Comparison of ENCODE assay signal across 1 cellular context in the genomic region with DNA sequence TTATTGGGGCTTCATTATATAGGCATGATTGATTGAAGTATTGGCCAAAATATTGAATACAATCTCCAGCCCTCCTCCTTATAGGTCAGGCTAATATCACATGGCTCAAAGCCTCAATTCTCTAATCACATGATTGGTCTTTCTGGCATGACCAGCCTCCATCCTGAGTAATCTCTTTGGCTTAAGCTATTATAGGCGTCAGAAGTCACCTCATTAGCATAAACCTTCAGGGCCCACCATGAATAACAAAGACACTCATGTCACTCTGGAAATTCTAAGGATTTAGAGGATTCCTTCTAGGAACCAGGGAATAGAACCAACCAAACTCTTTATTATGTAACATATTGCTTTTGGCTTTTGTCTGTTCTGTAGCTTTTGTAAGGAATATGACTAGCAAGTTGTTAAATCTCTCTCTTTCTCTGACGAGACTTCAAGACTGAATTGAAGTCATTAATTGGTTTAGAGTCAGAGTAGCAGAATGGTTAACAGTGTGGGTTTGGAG.
TF ChIP-seq lines count a peak whose summit lies in the region.

No MANE protein-coding gene starts in this region.

TF ChIP-seq in GM23338, 12 proteins besides CTCF, POLR2A, EP300 and RAD21 (continued from another document):
- TF ChIP-seq, protein P1, sequence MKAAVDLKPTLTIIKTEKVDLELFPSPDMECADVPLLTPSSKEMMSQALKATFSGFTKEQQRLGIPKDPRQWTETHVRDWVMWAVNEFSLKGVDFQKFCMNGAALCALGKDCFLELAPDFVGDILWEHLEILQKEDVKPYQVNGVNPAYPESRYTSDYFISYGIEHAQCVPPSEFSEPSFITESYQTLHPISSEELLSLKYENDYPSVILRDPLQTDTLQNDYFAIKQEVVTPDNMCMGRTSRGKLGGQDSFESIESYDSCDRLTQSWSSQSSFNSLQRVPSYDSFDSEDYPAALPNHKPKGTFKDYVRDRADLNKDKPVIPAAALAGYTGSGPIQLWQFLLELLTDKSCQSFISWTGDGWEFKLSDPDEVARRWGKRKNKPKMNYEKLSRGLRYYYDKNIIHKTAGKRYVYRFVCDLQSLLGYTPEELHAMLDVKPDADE (IDR thresholded peaks at IDR 0.05): no peak
- TF ChIP-seq ZNF114 (CRISPR knock-in tag; IDR thresholded peaks at IDR 0.05) (no peak), EZH2 (IDR thresholded peaks at IDR 0.05; ENCODE audit: low read depth, unreplicated experiment) (no peak), STAT1 (IDR thresholded peaks at IDR 0.05; ENCODE audit: unreplicated experiment) (no peak), POLR2AphosphoS5 (IDR thresholded peaks at IDR 0.05; ENCODE audit: low read depth) (no peak), EZH2phosphoT487 (IDR thresholded peaks at IDR 0.05; ENCODE audit: unreplicated experiment) (no peak), NANOG (IDR thresholded peaks at IDR 0.05; ENCODE audit: borderline replicate concordance) (no peak), ZNF331 (CRISPR knock-in tag; IDR thresholded peaks at IDR 0.05; ENCODE audit: low read depth) (no peak)
- TF ChIP-seq, protein P2, sequence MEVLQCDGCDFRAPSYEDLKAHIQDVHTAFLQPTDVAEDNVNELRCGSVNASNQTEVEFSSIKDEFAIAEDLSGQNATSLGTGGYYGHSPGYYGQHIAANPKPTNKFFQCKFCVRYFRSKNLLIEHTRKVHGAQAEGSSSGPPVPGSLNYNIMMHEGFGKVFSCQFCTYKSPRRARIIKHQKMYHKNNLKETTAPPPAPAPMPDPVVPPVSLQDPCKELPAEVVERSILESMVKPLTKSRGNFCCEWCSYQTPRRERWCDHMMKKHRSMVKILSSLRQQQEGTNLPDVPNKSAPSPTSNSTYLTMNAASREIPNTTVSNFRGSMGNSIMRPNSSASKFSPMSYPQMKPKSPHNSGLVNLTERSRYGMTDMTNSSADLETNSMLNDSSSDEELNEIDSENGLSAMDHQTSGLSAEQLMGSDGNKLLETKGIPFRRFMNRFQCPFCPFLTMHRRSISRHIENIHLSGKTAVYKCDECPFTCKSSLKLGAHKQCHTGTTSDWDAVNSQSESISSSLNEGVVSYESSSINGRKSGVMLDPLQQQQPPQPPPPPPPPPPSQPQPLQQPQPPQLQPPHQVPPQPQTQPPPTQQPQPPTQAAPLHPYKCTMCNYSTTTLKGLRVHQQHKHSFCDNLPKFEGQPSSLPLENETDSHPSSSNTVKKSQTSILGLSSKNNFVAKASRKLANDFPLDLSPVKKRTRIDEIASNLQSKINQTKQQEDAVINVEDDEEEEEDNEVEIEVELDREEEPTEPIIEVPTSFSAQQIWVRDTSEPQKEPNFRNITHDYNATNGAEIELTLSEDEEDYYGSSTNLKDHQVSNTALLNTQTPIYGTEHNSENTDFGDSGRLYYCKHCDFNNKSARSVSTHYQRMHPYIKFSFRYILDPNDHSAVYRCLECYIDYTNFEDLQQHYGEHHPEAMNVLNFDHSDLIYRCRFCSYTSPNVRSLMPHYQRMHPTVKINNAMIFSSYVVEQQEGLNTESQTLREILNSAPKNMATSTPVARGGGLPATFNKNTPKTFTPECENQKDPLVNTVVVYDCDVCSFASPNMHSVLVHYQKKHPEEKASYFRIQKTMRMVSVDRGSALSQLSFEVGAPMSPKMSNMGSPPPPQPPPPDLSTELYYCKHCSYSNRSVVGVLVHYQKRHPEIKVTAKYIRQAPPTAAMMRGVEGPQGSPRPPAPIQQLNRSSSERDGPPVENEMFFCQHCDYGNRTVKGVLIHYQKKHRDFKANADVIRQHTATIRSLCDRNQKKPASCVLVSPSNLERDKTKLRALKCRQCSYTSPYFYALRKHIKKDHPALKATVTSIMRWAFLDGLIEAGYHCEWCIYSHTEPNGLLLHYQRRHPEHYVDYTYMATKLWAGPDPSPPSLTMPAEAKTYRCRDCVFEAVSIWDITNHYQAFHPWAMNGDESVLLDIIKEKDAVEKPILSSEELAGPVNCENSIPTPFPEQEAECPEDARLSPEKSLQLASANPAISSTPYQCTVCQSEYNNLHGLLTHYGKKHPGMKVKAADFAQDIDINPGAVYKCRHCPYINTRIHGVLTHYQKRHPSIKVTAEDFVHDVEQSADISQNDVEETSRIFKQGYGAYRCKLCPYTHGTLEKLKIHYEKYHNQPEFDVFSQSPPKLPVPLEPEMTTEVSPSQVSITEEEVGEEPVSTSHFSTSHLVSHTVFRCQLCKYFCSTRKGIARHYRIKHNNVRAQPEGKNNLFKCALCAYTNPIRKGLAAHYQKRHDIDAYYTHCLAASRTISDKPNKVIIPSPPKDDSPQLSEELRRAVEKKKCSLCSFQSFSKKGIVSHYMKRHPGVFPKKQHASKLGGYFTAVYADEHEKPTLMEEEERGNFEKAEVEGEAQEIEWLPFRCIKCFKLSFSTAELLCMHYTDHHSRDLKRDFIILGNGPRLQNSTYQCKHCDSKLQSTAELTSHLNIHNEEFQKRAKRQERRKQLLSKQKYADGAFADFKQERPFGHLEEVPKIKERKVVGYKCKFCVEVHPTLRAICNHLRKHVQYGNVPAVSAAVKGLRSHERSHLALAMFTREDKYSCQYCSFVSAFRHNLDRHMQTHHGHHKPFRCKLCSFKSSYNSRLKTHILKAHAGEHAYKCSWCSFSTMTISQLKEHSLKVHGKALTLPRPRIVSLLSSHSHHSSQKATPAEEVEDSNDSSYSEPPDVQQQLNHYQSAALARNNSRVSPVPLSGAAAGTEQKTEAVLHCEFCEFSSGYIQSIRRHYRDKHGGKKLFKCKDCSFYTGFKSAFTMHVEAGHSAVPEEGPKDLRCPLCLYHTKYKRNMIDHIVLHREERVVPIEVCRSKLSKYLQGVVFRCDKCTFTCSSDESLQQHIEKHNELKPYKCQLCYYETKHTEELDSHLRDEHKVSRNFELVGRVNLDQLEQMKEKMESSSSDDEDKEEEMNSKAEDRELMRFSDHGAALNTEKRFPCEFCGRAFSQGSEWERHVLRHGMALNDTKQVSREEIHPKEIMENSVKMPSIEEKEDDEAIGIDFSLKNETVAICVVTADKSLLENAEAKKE (CRISPR knock-in tag; IDR thresholded peaks at IDR 0.05): no peak
- TF ChIP-seq, protein P3, sequence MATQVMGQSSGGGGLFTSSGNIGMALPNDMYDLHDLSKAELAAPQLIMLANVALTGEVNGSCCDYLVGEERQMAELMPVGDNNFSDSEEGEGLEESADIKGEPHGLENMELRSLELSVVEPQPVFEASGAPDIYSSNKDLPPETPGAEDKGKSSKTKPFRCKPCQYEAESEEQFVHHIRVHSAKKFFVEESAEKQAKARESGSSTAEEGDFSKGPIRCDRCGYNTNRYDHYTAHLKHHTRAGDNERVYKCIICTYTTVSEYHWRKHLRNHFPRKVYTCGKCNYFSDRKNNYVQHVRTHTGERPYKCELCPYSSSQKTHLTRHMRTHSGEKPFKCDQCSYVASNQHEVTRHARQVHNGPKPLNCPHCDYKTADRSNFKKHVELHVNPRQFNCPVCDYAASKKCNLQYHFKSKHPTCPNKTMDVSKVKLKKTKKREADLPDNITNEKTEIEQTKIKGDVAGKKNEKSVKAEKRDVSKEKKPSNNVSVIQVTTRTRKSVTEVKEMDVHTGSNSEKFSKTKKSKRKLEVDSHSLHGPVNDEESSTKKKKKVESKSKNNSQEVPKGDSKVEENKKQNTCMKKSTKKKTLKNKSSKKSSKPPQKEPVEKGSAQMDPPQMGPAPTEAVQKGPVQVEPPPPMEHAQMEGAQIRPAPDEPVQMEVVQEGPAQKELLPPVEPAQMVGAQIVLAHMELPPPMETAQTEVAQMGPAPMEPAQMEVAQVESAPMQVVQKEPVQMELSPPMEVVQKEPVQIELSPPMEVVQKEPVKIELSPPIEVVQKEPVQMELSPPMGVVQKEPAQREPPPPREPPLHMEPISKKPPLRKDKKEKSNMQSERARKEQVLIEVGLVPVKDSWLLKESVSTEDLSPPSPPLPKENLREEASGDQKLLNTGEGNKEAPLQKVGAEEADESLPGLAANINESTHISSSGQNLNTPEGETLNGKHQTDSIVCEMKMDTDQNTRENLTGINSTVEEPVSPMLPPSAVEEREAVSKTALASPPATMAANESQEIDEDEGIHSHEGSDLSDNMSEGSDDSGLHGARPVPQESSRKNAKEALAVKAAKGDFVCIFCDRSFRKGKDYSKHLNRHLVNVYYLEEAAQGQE (IDR thresholded peaks at IDR 0.05; ENCODE audit: unreplicated experiment): no peak
